15 cellular contexts compared by ENCODE assay signal in genomic region chr4:39255266-39255665, GRCh38.
DNase-seq lines count a peak whose midpoint lies in the region; ATAC-seq and TF ChIP-seq lines count a peak whose summit lies in the region.
"Had no signal": no experiment of that assay in that cellular context is flagged by ENCODE, and none has a peak within 500 bp of the region (broad histone marks: within the 10 kb centered on the region; RNA-seq: fewer than 3 reads in every experiment).

No MANE protein-coding gene starts in this region.

- H3K27me3 ChIP-seq in WERI-Rb-1 (ENCODE audit: insufficient read depth, low read depth, severe bottlenecking): no peaks in the 10 kb centered on the region
- H3K27me3 ChIP-seq: spleen had no signal

- no peak overlapping the region for H3K27ac ChIP-seq in WERI-Rb-1

- intact Hi-C loops in activated CD4-positive, alpha-beta T cell treated with anti-CD3 and anti-CD28 coated beads, Interleukin-2, amount 10 ng/mL, durations not matched to agents 24 days and 14 days (cut with micrococcal nuclease): no loop called here

- no peak for ATAC-seq in GM19328 (IDR thresholded peaks at IDR 0.05; ENCODE audit: unreplicated experiment)
- ATAC-seq: GM12878 had no signal

- DNase-seq in ACHN (peak; percentile 23), HPDE6-E6E7 (ENCODE audit: extremely low spot score) (peak; percentile 61), WERI-Rb-1 (no peak), iPS-NIHi11 (ENCODE audit: low spot score) (peak; percentile 20), inferior parietal cortex (ENCODE audit: extremely low spot score) (no peak), NCI-H1417 (lab: John Stamatoyannopoulos, UW) (no peak)
- DNase-seq in activated CD4-positive, alpha-beta T cell treated with anti-CD3 and anti-CD28 coated beads, Interleukin-2, amount 10 ng/mL, durations not matched to agents 24 days and 14 days: no peak
- DNase-seq: activated CD4-positive, alpha-beta T cell treated with anti-CD3 and anti-CD28 coated beads for 1 hour; activated naive CD4-positive, alpha-beta T cell treated with Interleukin-2 at 50 U/mL for 16 hours; NCI-H1417 treated with DMSO at 0.1 percent for 48 hours; spleen; stimulated activated naive CD4-positive, alpha-beta T cell treated with Interleukin-2 at 50 U/mL for 16 hours had no signal

- peaks cover 3% of the 10 kb centered on the region for H3K9me3 ChIP-seq in WERI-Rb-1 (ENCODE audit: severe bottlenecking)
- H3K9me3 ChIP-seq: spleen had no signal

- no peak overlapping the region for H3K4me3 ChIP-seq in WERI-Rb-1 (ENCODE audit: low read depth, low read length)
- H3K4me3 ChIP-seq: GM12878, spleen had no signal

- H3K27ac Mint-ChIP-seq in activated CD4-positive, alpha-beta T cell treated with anti-CD3 and anti-CD28 coated beads, Interleukin-2, amount 10 ng/mL, durations not matched to agents 24 days and 14 days: no peak overlapping the region
- H3K27ac Mint-ChIP-seq: CD14-positive monocyte had no signal

- no peak overlapping the region for H3K4me3 Mint-ChIP-seq in activated CD4-positive, alpha-beta T cell treated with anti-CD3 and anti-CD28 coated beads, Interleukin-2, amount 10 ng/mL, durations not matched to agents 24 days and 14 days
- H3K4me3 Mint-ChIP-seq: CD14-positive monocyte had no signal

- peak; percentile 15; the same call in 1 of the 2 replicates for TF ChIP-seq CTCF in WERI-Rb-1 (IDR thresholded peaks at IDR 0.05; ENCODE audit: low read depth, low read length)

- peaks cover 1% of the 10 kb centered on the region for H3K36me3 Mint-ChIP-seq in activated CD4-positive, alpha-beta T cell treated with anti-CD3 and anti-CD28 coated beads, Interleukin-2, amount 10 ng/mL, durations not matched to agents 24 days and 14 days (ENCODE audit: low read depth)

- H3K4me1 Mint-ChIP-seq in activated CD4-positive, alpha-beta T cell treated with anti-CD3 and anti-CD28 coated beads, Interleukin-2, amount 10 ng/mL, durations not matched to agents 24 days and 14 days: no peaks in the 10 kb centered on the region
- H3K4me1 Mint-ChIP-seq: CD14-positive monocyte had no signal

- in situ Hi-C loops in ACHN (cut with HindIII; ENCODE audit: low pct_ligation_motif_present, low pct_unique_long_range_greater_than_20kb, low sequenced_read_pairs): no loop called here

- H3K36me3 ChIP-seq in WERI-Rb-1: peaks cover 19% of the 10 kb centered on the region

- H3K27me3 Mint-ChIP-seq in activated CD4-positive, alpha-beta T cell treated with anti-CD3 and anti-CD28 coated beads, Interleukin-2, amount 10 ng/mL, durations not matched to agents 24 days and 14 days: no peaks in the 10 kb centered on the region

- peaks cover 2% of the 10 kb centered on the region for H3K9me3 Mint-ChIP-seq in activated CD4-positive, alpha-beta T cell treated with anti-CD3 and anti-CD28 coated beads, Interleukin-2, amount 10 ng/mL, durations not matched to agents 24 days and 14 days

Comparison
In these comparisons a context has a peak if more than half of its experiments do, and no peak if none do; other contexts are left out.
1. DNase-seq: peak in ACHN (single experiment), HPDE6-E6E7 (single experiment) and iPS-NIHi11 (single experiment); none in WERI-Rb-1 (single experiment), inferior parietal cortex (single experiment), activated CD4-positive, alpha-beta T cell treated with anti-CD3 and anti-CD28 coated beads, Interleukin-2, amount 10 ng/mL, durations not matched to agents 24 days and 14 days (single experiment) and NCI-H1417 (0 of 3).